11 cellular contexts compared by ENCODE assay signal in the genomic region with DNA sequence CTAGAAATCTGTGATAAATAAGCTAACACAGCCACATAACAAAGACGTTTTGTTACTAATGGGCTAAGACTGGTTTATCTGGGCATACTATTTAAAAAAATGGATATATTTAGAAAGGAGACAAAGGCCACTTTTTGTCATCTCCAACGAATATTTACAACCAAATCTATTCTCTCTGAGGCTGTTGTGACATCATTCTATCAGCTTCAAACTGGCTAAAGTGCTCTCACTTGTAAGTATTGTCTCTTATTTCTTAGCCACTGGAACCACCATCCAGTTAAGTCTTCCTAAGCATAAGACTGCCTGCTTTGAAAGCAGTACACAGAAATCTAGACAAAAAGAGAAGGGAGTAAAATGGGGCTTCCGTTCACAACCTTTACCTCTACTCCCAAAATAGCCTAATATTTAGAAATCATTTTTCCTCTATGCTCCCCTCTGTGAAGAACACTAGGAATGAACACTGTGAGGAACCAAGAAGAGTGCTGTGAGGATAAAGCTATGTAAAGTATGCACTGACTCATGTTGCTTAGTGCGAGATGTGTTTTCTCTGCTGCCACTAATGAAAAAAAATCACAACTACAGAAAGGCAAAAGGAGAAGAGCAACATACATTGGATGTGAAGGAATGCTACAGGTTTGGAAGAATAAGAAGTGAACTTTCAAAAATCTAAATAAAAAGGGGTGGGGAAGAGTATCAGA.
DNase-seq lines count a peak whose midpoint lies in the region; ATAC-seq, FAIRE-seq and TF ChIP-seq lines count a peak whose summit lies in the region.
"Had no signal": no experiment of that assay in that cellular context is flagged by ENCODE, and none has a peak within 500 bp of the region (broad histone marks: within the 10 kb centered on the region; RNA-seq: fewer than 3 reads in every experiment).

No MANE protein-coding gene starts in this region.

- no peak for TF ChIP-seq CTCF in chondrocyte (IDR thresholded peaks at IDR 0.05)
- no peak for TF ChIP-seq CTCF in type B pancreatic cell (conservative IDR thresholded peaks at IDR 0.05)

- no peaks in the 10 kb centered on the region for H3K9me3 ChIP-seq in HUES48 (ENCODE audit: control insufficient read depth, insufficient read depth, low read length)

- H3K27me3 Mint-ChIP-seq in chondrocyte (ENCODE audit: low read depth) (no peaks in the 10 kb centered on the region), type B pancreatic cell (no peaks in the 10 kb centered on the region)
- H3K27me3 Mint-ChIP-seq: central memory CD8-positive, alpha-beta T cell had no signal

- no peaks in the 10 kb centered on the region for H3K27me3 ChIP-seq in HUES48 (ENCODE audit: control insufficient read depth, insufficient read depth, low read length)

- no peaks in the 10 kb centered on the region for H3K36me3 ChIP-seq in HUES48 (ENCODE audit: control insufficient read depth, insufficient read depth, low read length)

- no peak for DNase-seq in chondrocyte (ENCODE audit: low spot score)
- DNase-seq in type B pancreatic cell (ENCODE audit: extremely low spot score, unreplicated experiment), result no peak
- DNase-seq in ecto neural progenitor cell (ENCODE audit: low spot score), result no peak
- no peak for DNase-seq in NCI-H1092 treated with DMSO at 0.1 percent for 48 hours (lab: John Stamatoyannopoulos, UW)
- no peak for DNase-seq in activated naive CD4-positive, alpha-beta T cell treated with anti-CD3 and anti-CD28 coated beads, Interleukin-2, amount 50 U/mL, for 16 hours
- DNase-seq: left colon, NCI-H187 had no signal

- H3K27ac Mint-ChIP-seq in chondrocyte (ENCODE audit: unreplicated experiment), result peak overlapping the region; percentile 87
- H3K27ac Mint-ChIP-seq in type B pancreatic cell, result peak overlapping the region; percentile 30

- H3K4me3 ChIP-seq in HUES48 (ENCODE audit: low read depth, low read length), result no peak overlapping the region

- H3K4me3 Mint-ChIP-seq in chondrocyte (ENCODE audit: unreplicated experiment), result no peak overlapping the region
- no peak overlapping the region for H3K4me3 Mint-ChIP-seq in type B pancreatic cell
- H3K4me3 Mint-ChIP-seq: central memory CD8-positive, alpha-beta T cell had no signal

- H3K36me3 Mint-ChIP-seq in chondrocyte (ENCODE audit: low read depth) (peaks cover 2% of the 10 kb centered on the region), type B pancreatic cell (peaks cover 5% of the 10 kb centered on the region)

- H3K9ac ChIP-seq in HUES48 (ENCODE audit: low read depth, low read length), result no peak overlapping the region

- H3K9me3 Mint-ChIP-seq in chondrocyte (ENCODE audit: low read depth) (no peaks in the 10 kb centered on the region), type B pancreatic cell (no peaks in the 10 kb centered on the region)
- H3K9me3 Mint-ChIP-seq: central memory CD8-positive, alpha-beta T cell had no signal

- H3K27ac ChIP-seq in HUES48 (ENCODE audit: low read depth, low read length), result peak overlapping the region; percentile 71

- FAIRE-seq in islet of Langerhans (lab: Jason Lieb, UNC), result peak; percentile 51

- ATAC-seq in HG02970 (IDR thresholded peaks at IDR 0.05; ENCODE audit: low FRiP score, unreplicated experiment), result no peak
- ATAC-seq: left colon had no signal

- H3K4me1 Mint-ChIP-seq in chondrocyte (ENCODE audit: low read depth), result peaks cover 37% of the 10 kb centered on the region
- H3K4me1 Mint-ChIP-seq in type B pancreatic cell (ENCODE audit: unreplicated experiment), result peaks cover 16% of the 10 kb centered on the region

- H3K4me1 ChIP-seq in HUES48 (ENCODE audit: control insufficient read depth, insufficient read depth, low read length), result peaks cover 22% of the 10 kb centered on the region
